In genomic region chr11:106708348-106708747, GRCh38 we compare ENCODE assay signal across 28 cellular contexts.
"Had no signal": no experiment of that assay in that cellular context is flagged by ENCODE, and none has a peak within 500 bp of the region (broad histone marks: within the 10 kb centered on the region; RNA-seq: fewer than 3 reads in every experiment).

No MANE protein-coding gene starts in this region.

- H2AFZ ChIP-seq: hepatocyte, parathyroid adenoma had no signal

- H3K4me1 Mint-ChIP-seq: activated naive CD4-positive, alpha-beta T cell treated with anti-CD3 and anti-CD28 coated beads, Interleukin-2, amount 50 U/mL, for 24 hours; activated naive CD8-positive, alpha-beta T cell treated with anti-CD3 and anti-CD28 coated beads, Interleukin-2, amount 50 U/mL, for 24 hours; activated T-helper 17 cell treated with anti-CD3 and anti-CD28 coated beads, Interleukin-2, amount 50 U/mL, for 72 hours; immature natural killer cell; naive B cell; neural crest cell had no signal

- ATAC-seq: activated CD8-positive, alpha-beta T cell treated with anti-CD3 and anti-CD28 coated beads for 36 hours; activated naive CD8-positive, alpha-beta T cell treated with anti-CD3 and anti-CD28 coated beads, Interleukin-2, amount 50 U/mL, for 24 hours; activated T-cell treated with anti-CD3 and anti-CD28 coated beads, Interleukin-2, amount 50 U/mL, for 4 hours; activated T-helper 17 cell treated with anti-CD3 and anti-CD28 coated beads, Interleukin-2, amount 50 U/mL, for 72 hours; effector memory CD8-positive, alpha-beta T cell; gastroesophageal sphincter; left lung; right cardiac atrium had no signal

- H3K9me3 ChIP-seq: gastroesophageal sphincter, left lung, tibial nerve had no signal

- H3K4me3 ChIP-seq: gastroesophageal sphincter, hepatocyte, left lung, lung, tibial nerve had no signal

- H3K27me3 Mint-ChIP-seq: activated CD8-positive, alpha-beta T cell treated with anti-CD3 and anti-CD28 coated beads for 36 hours; activated naive CD4-positive, alpha-beta T cell treated with anti-CD3 and anti-CD28 coated beads, Interleukin-2, amount 50 U/mL, for 24 hours; activated naive CD8-positive, alpha-beta T cell treated with anti-CD3 and anti-CD28 coated beads, Interleukin-2, amount 50 U/mL, for 24 hours; activated T-helper 17 cell treated with anti-CD3 and anti-CD28 coated beads, Interleukin-2, amount 50 U/mL, for 72 hours; effector memory CD8-positive, alpha-beta T cell; naive B cell had no signal

- H3K27me3 ChIP-seq: gastroesophageal sphincter, hepatocyte, left lung, tibial nerve had no signal

- H3K27ac Mint-ChIP-seq: activated CD8-positive, alpha-beta T cell treated with anti-CD3 and anti-CD28 coated beads for 36 hours; activated naive CD4-positive, alpha-beta T cell treated with anti-CD3 and anti-CD28 coated beads, Interleukin-2, amount 50 U/mL, for 24 hours; activated naive CD8-positive, alpha-beta T cell treated with anti-CD3 and anti-CD28 coated beads, Interleukin-2, amount 50 U/mL, for 24 hours; activated T-helper 17 cell treated with anti-CD3 and anti-CD28 coated beads, Interleukin-2, amount 50 U/mL, for 72 hours; effector memory CD8-positive, alpha-beta T cell; immature natural killer cell; naive B cell; T-helper 1 cell treated with Interleukin-12 subunit alpha and Interleukin-12 subunit beta and Interleukin-4 antibody, amounts not matched to agents 30 μg/mL and 1 μg/mL, for 36 hours had no signal

- H3K9me3 Mint-ChIP-seq: activated naive CD8-positive, alpha-beta T cell treated with anti-CD3 and anti-CD28 coated beads, Interleukin-2, amount 50 U/mL, for 24 hours; activated T-cell treated with anti-CD3 and anti-CD28 coated beads, Interleukin-2, amount 50 U/mL, for 4 hours; T-helper 1 cell treated with Interleukin-12 subunit alpha and Interleukin-12 subunit beta and Interleukin-4 antibody, amounts not matched to agents 30 μg/mL and 1 μg/mL, for 36 hours had no signal

- H3K4me3 Mint-ChIP-seq: activated CD8-positive, alpha-beta T cell treated with anti-CD3 and anti-CD28 coated beads for 36 hours; activated naive CD4-positive, alpha-beta T cell treated with anti-CD3 and anti-CD28 coated beads, Interleukin-2, amount 50 U/mL, for 24 hours; activated naive CD8-positive, alpha-beta T cell treated with anti-CD3 and anti-CD28 coated beads, Interleukin-2, amount 50 U/mL, for 24 hours; activated T-cell treated with anti-CD3 and anti-CD28 coated beads, Interleukin-2, amount 50 U/mL, for 4 hours; activated T-helper 17 cell treated with anti-CD3 and anti-CD28 coated beads, Interleukin-2, amount 50 U/mL, for 72 hours; effector memory CD8-positive, alpha-beta T cell; immature natural killer cell; naive B cell; neural crest cell; T-helper 1 cell treated with Interleukin-12 subunit alpha and Interleukin-12 subunit beta and Interleukin-4 antibody, amounts not matched to agents 30 μg/mL and 1 μg/mL, for 36 hours had no signal

- H3K36me3 ChIP-seq: gastroesophageal sphincter, left lung, tibial nerve, WERI-Rb-1 had no signal

- H3K27ac ChIP-seq: gastroesophageal sphincter, hepatocyte, left lung, parathyroid adenoma, tibial nerve, WERI-Rb-1 had no signal

- H3K4me1 ChIP-seq: gastroesophageal sphincter, left lung, parathyroid adenoma, tibial nerve had no signal

- H3K4me2 ChIP-seq: hepatocyte had no signal

- H3K36me3 Mint-ChIP-seq: activated naive CD4-positive, alpha-beta T cell treated with anti-CD3 and anti-CD28 coated beads, Interleukin-2, amount 50 U/mL, for 24 hours; immature natural killer cell; naive B cell had no signal

- H3K9ac ChIP-seq: parathyroid adenoma had no signal

- DNase-seq: activated CD4-positive, alpha-beta T cell treated with anti-CD3 and anti-CD28 coated beads, Interleukin-2, amount 50 U/mL, for 1 hour; activated CD4-positive, CD25-positive, alpha-beta regulatory T cell treated with anti-CD3 and anti-CD28 coated beads, Interleukin-2, amount 50 U/mL, for 72 hours; activated CD8-positive, alpha-beta T cell treated with anti-CD3 and anti-CD28 coated beads for 36 hours; activated gamma-delta T cell treated with Interleukin-2 at 50 U/mL for 16 hours; activated naive CD8-positive, alpha-beta T cell treated with anti-CD3 and anti-CD28 coated beads, Interleukin-2, amount 50 U/mL, for 24 hours; activated T-cell treated with anti-CD3 and anti-CD28 coated beads, Interleukin-2, amount 50 U/mL, for 4 hours; amygdala; caudate nucleus; cortex of kidney; effector memory CD8-positive, alpha-beta T cell; immature natural killer cell; left lung; naive B cell; occipital lobe; right cardiac atrium; stimulated activated CD4-positive, alpha-beta T cell treated with anti-CD3 and anti-CD28 coated beads, Interleukin-2, amount 100 ng/mL, for 48 hours; stimulated activated naive CD4-positive, alpha-beta T cell treated with Interleukin-2 at 50 U/mL for 16 hours; T-helper 9 cell; WERI-Rb-1 had no signal
